In genomic region chr10:86254526-86255174, GRCh38 we compare ENCODE assay signal across 12 cellular contexts.
DNase-seq lines count a peak whose midpoint lies in the region; ATAC-seq lines count a peak whose summit lies in the region.
"Had no signal": no experiment of that assay in that cellular context is flagged by ENCODE, and none has a peak within 500 bp of the region (broad histone marks: within the 10 kb centered on the region; RNA-seq: fewer than 3 reads in every experiment).

No MANE protein-coding gene starts in this region.

- no peak for ATAC-seq in GM21786 (IDR thresholded peaks at IDR 0.05; ENCODE audit: unreplicated experiment)
- ATAC-seq in HG02870 (IDR thresholded peaks at IDR 0.05; ENCODE audit: unreplicated experiment), result no peak

- DNase-seq in activated effector memory CD4-positive, alpha-beta T cell treated with anti-CD3 and anti-CD28 coated beads, Interleukin-2, amount 50 U/mL, for 16 hours, result peak; percentile 30
- no peak for DNase-seq in activated effector memory CD4-positive, alpha-beta T cell treated with Interleukin-2 at 50 U/mL for 16 hours
- DNase-seq in NCI-H345 (lab: John Stamatoyannopoulos, UW) (peak; percentile 85), epithelial cell of prostate (ENCODE audit: low read depth, low spot score) (peak; percentile 44), ureter (ENCODE audit: low spot score) (peak; percentile 34), foreskin melanocyte (no peak)
- DNase-seq: activated T-cell treated with anti-CD3 and anti-CD28 coated beads, Interleukin-2, amount 50 U/mL, for 1 hour; immature natural killer cell; stimulated activated CD4-positive, alpha-beta T cell treated with anti-CD3 and anti-CD28 coated beads, Interleukin-1b, Interleukin-23, amount 100 ng/mL, for 48 hours had no signal

- no peak overlapping the region for H3K27ac ChIP-seq in epithelial cell of prostate
- H3K27ac ChIP-seq: vagina had no signal

Comparison
In these comparisons a context has a peak if more than half of its experiments do, and no peak if none do; other contexts are left out.
1. DNase-seq: peak in activated effector memory CD4-positive, alpha-beta T cell treated with anti-CD3 and anti-CD28 coated beads, Interleukin-2, amount 50 U/mL, for 16 hours (single experiment), NCI-H345 (single experiment), epithelial cell of prostate (single experiment) and ureter (single experiment); none in activated effector memory CD4-positive, alpha-beta T cell treated with Interleukin-2 at 50 U/mL for 16 hours (single experiment) and foreskin melanocyte (single experiment).